Comparison of ENCODE assay signal across 13 cellular contexts in the genomic region with DNA sequence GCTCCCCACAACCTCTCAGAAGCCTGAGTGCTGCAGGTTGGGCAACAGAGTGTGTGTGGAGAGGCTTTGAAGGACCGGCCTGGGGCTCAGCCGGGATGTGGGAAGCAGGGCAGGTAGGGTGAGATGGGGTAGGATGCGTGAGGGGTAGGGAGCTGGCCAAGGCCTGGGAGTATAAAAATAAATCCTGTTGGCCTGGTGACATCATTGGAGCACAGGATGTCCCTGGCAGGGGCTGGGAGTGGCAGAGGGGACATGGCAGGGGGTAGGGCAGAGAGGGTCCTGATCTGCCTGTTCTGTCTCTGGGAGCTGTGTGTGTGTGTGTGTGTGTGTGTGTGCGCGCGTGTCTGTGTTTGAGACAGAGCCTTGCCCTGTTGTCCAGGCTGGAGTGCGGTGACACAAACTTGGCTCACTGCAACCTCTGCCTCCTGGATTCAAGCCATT. TPM values are rescaled to one million over a fixed set of nuclear protein-coding genes. Genes with fewer than 3 reads are reported as not detected.
DNase-seq lines count a peak whose midpoint lies in the region; ATAC-seq lines count a peak whose summit lies in the region.
"Had no signal": no experiment of that assay in that cellular context is flagged by ENCODE, and none has a peak within 500 bp of the region (broad histone marks: within the 10 kb centered on the region; RNA-seq: fewer than 3 reads in every experiment).

No MANE protein-coding gene starts in this region.

- H3K4me1 ChIP-seq in CD4-positive, alpha-beta memory T cell (ENCODE audit: insufficient read depth, low read length), result peaks cover 25% of the 10 kb centered on the region

- no peaks in the 10 kb centered on the region for H3K9me3 Mint-ChIP-seq in CD4-positive, alpha-beta memory T cell
- H3K9me3 Mint-ChIP-seq in activated naive CD8-positive, alpha-beta T cell treated with anti-CD3 and anti-CD28 coated beads for 36 hours, result no peaks in the 10 kb centered on the region
- H3K9me3 Mint-ChIP-seq in immature natural killer cell, result no peaks in the 10 kb centered on the region
- no peaks in the 10 kb centered on the region for H3K9me3 Mint-ChIP-seq in stimulated activated effector memory CD8-positive, alpha-beta T cell treated with anti-CD3 and anti-CD28 coated beads, Interleukin-12 subunit alpha, Interleukin-12 subunit beta, amount 100 ng/mL, for 72 hours

- H3K4me1 Mint-ChIP-seq in CD4-positive, alpha-beta memory T cell, result peaks cover 13 to 34% (median 20%) of the 10 kb centered on the region in 4 donors
- peaks cover 28% of the 10 kb centered on the region for H3K4me1 Mint-ChIP-seq in activated naive CD8-positive, alpha-beta T cell treated with anti-CD3 and anti-CD28 coated beads for 36 hours
- peaks cover 18 to 25% of the 10 kb centered on the region in 2 donors for H3K4me1 Mint-ChIP-seq in immature natural killer cell
- peaks cover 40% of the 10 kb centered on the region for H3K4me1 Mint-ChIP-seq in stimulated activated effector memory CD8-positive, alpha-beta T cell treated with anti-CD3 and anti-CD28 coated beads, Interleukin-12 subunit alpha, Interleukin-12 subunit beta, amount 100 ng/mL, for 72 hours

- ATAC-seq in stimulated activated effector memory CD8-positive, alpha-beta T cell treated with anti-CD3 and anti-CD28 coated beads, Interleukin-12 subunit alpha, Interleukin-12 subunit beta, amount 100 ng/mL, for 72 hours, result no peak
- no peak for ATAC-seq in HG03571 (IDR thresholded peaks at IDR 0.05; ENCODE audit: unreplicated experiment)

- H3K36me3 ChIP-seq in CD4-positive, alpha-beta memory T cell (ENCODE audit: insufficient read depth, low read length), result no peaks in the 10 kb centered on the region

- CTCF ChIA-PET in CD4-positive, alpha-beta memory T cell (lab: Charles Lee; ENCODE audit: partially characterized antibody), result interaction anchor here (0.8 to 4.0 kb wide), 6 partner anchors 58 to 123 kb away, joined by 3 to 21 read pairs (median 4); partner anchors contain the start of gene PHF5A

- no peak overlapping the region for H3K27ac ChIP-seq in CD4-positive, alpha-beta memory T cell (ENCODE audit: low read depth, low read length)
- H3K27ac ChIP-seq: VCaP had no signal

- H3K4me3 ChIP-seq in CD4-positive, alpha-beta memory T cell (ENCODE audit: low read length in 2 of 2), result no peak overlapping the region

- H3K36me3 Mint-ChIP-seq in CD4-positive, alpha-beta memory T cell, result peaks cover 0 to 9% of the 10 kb centered on the region in 2 donors
- peaks cover 13% of the 10 kb centered on the region for H3K36me3 Mint-ChIP-seq in activated naive CD8-positive, alpha-beta T cell treated with anti-CD3 and anti-CD28 coated beads for 36 hours
- H3K36me3 Mint-ChIP-seq in immature natural killer cell, result no peaks in the 10 kb centered on the region
- peaks cover 28% of the 10 kb centered on the region for H3K36me3 Mint-ChIP-seq in stimulated activated effector memory CD8-positive, alpha-beta T cell treated with anti-CD3 and anti-CD28 coated beads, Interleukin-12 subunit alpha, Interleukin-12 subunit beta, amount 100 ng/mL, for 72 hours

- no peaks in the 10 kb centered on the region for H3K27me3 Mint-ChIP-seq in CD4-positive, alpha-beta memory T cell
- H3K27me3 Mint-ChIP-seq in activated naive CD8-positive, alpha-beta T cell treated with anti-CD3 and anti-CD28 coated beads for 36 hours, result no peaks in the 10 kb centered on the region
- peaks cover 3 to 15% (median 4%) of the 10 kb centered on the region in 3 donors for H3K27me3 Mint-ChIP-seq in immature natural killer cell (ENCODE audit: low read depth in 3 of 3)

- intact Hi-C loops in CD4-positive, alpha-beta memory T cell (cut with micrococcal nuclease), result no loop called here

- H3K27me3 ChIP-seq in CD4-positive, alpha-beta memory T cell (ENCODE audit: insufficient read depth, low read length), result no peaks in the 10 kb centered on the region

- H3K4me3 Mint-ChIP-seq in CD4-positive, alpha-beta memory T cell, result peak overlapping the region in 1 of 8 donors; percentile 36
- H3K4me3 Mint-ChIP-seq in activated naive CD8-positive, alpha-beta T cell treated with anti-CD3 and anti-CD28 coated beads for 36 hours, result no peak overlapping the region
- H3K4me3 Mint-ChIP-seq in immature natural killer cell, result peak overlapping the region in 1 of 5 donors; percentile 18
- no peak overlapping the region for H3K4me3 Mint-ChIP-seq in stimulated activated effector memory CD8-positive, alpha-beta T cell treated with anti-CD3 and anti-CD28 coated beads, Interleukin-12 subunit alpha, Interleukin-12 subunit beta, amount 100 ng/mL, for 72 hours

- no peak for DNase-seq in CD4-positive, alpha-beta memory T cell
- no peak for DNase-seq in activated naive CD8-positive, alpha-beta T cell treated with anti-CD3 and anti-CD28 coated beads for 36 hours
- DNase-seq in immature natural killer cell, result no peak
- DNase-seq in stimulated activated effector memory CD8-positive, alpha-beta T cell treated with anti-CD3 and anti-CD28 coated beads, Interleukin-12 subunit alpha, Interleukin-12 subunit beta, amount 100 ng/mL, for 72 hours (ENCODE audit: low spot score in 2 of 2), result no peak
- DNase-seq in epidermal melanocyte (ENCODE audit: insufficient read length, low spot score), result no peak
- DNase-seq in COLO668 (lab: John Stamatoyannopoulos, UW; ENCODE audit: unreplicated experiment), result no peak
- no peak for DNase-seq in activated gamma-delta T cell (lab: John Stamatoyannopoulos, UW)
- DNase-seq: activated naive CD4-positive, alpha-beta T cell; COR-L47; HCEC 1CT; RPMI8226 had no signal

- no peaks in the 10 kb centered on the region for H3K9me3 ChIP-seq in CD4-positive, alpha-beta memory T cell (ENCODE audit: control insufficient read depth in 1 of 2, low read length in 2 of 2)

- peak overlapping the region in 6 of 7 donors; percentile 38 to 99 (median 60) for H3K27ac Mint-ChIP-seq in CD4-positive, alpha-beta memory T cell
- H3K27ac Mint-ChIP-seq in activated naive CD8-positive, alpha-beta T cell treated with anti-CD3 and anti-CD28 coated beads for 36 hours, result peak overlapping the region; percentile 75
- peak overlapping the region in 5 of 6 donors; percentile 45 to 75 (median 67) for H3K27ac Mint-ChIP-seq in immature natural killer cell
- peak overlapping the region; percentile 70 for H3K27ac Mint-ChIP-seq in stimulated activated effector memory CD8-positive, alpha-beta T cell treated with anti-CD3 and anti-CD28 coated beads, Interleukin-12 subunit alpha, Interleukin-12 subunit beta, amount 100 ng/mL, for 72 hours

- POLR2A ChIA-PET in CD4-positive, alpha-beta memory T cell (lab: Charles Lee; ENCODE audit: partially characterized antibody), result no interaction called here

RNA-seq across cellular contexts. Expression of gene TEF, which starts 28.6 kb away (rescaled TPM):
- total RNA-seq in CD4-positive, alpha-beta memory T cell, result 1 to 10 TPM; 6.5 to 8.8 TPM
- polyA plus RNA-seq in CD4-positive, alpha-beta memory T cell, result 1 to 10 TPM; 4.4 to 6.4 TPM
- 1 to 10 TPM; 2.6 to 2.8 TPM for total RNA-seq in activated naive CD8-positive, alpha-beta T cell treated with anti-CD3 and anti-CD28 coated beads for 36 hours
- polyA plus RNA-seq in immature natural killer cell, result 1 to 10 TPM; 1.4 to 3.8 (median 1.8) TPM

RNA-seq across cellular contexts. Expression of gene TOB2, which starts 36.3 kb away (rescaled TPM):
- 10 to 100 TPM; 37.5 to 38.7 TPM for total RNA-seq in CD4-positive, alpha-beta memory T cell
- 10 to 100 TPM in 1 of 2 donors, 1 to 10 TPM in 1; 9.6 to 26.5 TPM for polyA plus RNA-seq in CD4-positive, alpha-beta memory T cell
- total RNA-seq in activated naive CD8-positive, alpha-beta T cell treated with anti-CD3 and anti-CD28 coated beads for 36 hours, result 10 to 100 TPM; 33.9 to 34.8 TPM
- 10 to 100 TPM in 1 of 3 donors, 1 to 10 TPM in 2; 5.9 to 23.6 (median 8.6) TPM for polyA plus RNA-seq in immature natural killer cell

RNA-seq across cellular contexts. Expression of gene PHF5A, which starts 58.2 kb away (rescaled TPM):
- 10 to 100 TPM; 37.7 to 39.2 TPM for total RNA-seq in CD4-positive, alpha-beta memory T cell
- 10 to 100 TPM; 19.7 to 31.6 TPM for polyA plus RNA-seq in CD4-positive, alpha-beta memory T cell
- total RNA-seq in activated naive CD8-positive, alpha-beta T cell treated with anti-CD3 and anti-CD28 coated beads for 36 hours, result 100 to 1,000 TPM; 114 to 117 TPM
- 10 to 100 TPM; 26.4 to 31.0 (median 29.9) TPM for polyA plus RNA-seq in immature natural killer cell

RNA-seq across cellular contexts. Expression of gene ACO2, which starts 58.6 kb away (rescaled TPM):
- total RNA-seq in CD4-positive, alpha-beta memory T cell, result 10 to 100 TPM; 64.8 to 65.0 TPM
- polyA plus RNA-seq in CD4-positive, alpha-beta memory T cell, result 10 to 100 TPM; 79.6 to 81.2 TPM
- 100 to 1,000 TPM; 107 to 109 TPM for total RNA-seq in activated naive CD8-positive, alpha-beta T cell treated with anti-CD3 and anti-CD28 coated beads for 36 hours
- 100 to 1,000 TPM in 2 of 3 donors, 10 to 100 TPM in 1; 77.1 to 115 (median 111) TPM for polyA plus RNA-seq in immature natural killer cell
